13 cellular contexts compared by ENCODE assay signal in the genomic region with DNA sequence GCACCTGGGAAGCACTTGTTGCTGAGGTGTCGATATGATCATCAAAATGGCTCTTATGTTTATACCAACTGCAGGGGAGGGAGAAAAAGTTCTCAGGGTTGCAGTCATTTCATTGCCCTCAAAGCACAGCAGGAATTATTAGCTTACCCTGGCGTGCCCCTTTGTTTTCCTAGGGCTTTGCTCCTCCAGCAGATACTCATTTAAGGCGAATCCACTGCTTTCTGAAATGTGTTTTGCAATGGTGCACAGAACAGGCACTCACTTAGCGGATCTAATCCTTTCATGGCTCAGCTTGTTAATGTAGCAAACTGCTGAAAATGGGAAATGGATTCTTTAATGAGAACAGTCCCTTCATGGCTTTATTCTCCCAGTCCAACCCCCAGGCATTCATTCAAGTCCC.
"Had no signal": no experiment of that assay in that cellular context is flagged by ENCODE, and none has a peak within 500 bp of the region (broad histone marks: within the 10 kb centered on the region; RNA-seq: fewer than 3 reads in every experiment).

No MANE protein-coding gene starts in this region.

- H3K4me3 Mint-ChIP-seq: activated CD8-positive, alpha-beta memory T cell treated with anti-CD3 and anti-CD28 coated beads, Interleukin-2, amount 10 ng/mL, durations not matched to agents 7 days and 5 days; activated naive CD8-positive, alpha-beta T cell treated with anti-CD3 and anti-CD28 coated beads for 36 hours; dendritic cell treated with granulocyte-macrophage colony-stimulating factor and Interleukin-4, amounts not matched to agents 40 ng/mL and 50 ng/mL, for 4 days had no signal

- H3K27ac Mint-ChIP-seq: activated CD8-positive, alpha-beta memory T cell treated with anti-CD3 and anti-CD28 coated beads, Interleukin-2, amount 10 ng/mL, durations not matched to agents 7 days and 5 days; activated naive CD8-positive, alpha-beta T cell treated with anti-CD3 and anti-CD28 coated beads for 36 hours; dendritic cell treated with granulocyte-macrophage colony-stimulating factor and Interleukin-4, amounts not matched to agents 40 ng/mL and 50 ng/mL, for 4 days had no signal

- DNase-seq: activated CD4-positive, alpha-beta T cell treated with anti-CD3 and anti-CD28 coated beads, Interleukin-2, amount 50 U/mL, for 4 hours; activated CD8-positive, alpha-beta memory T cell treated with anti-CD3 and anti-CD28 coated beads, Interleukin-2, amount 10 ng/mL, durations not matched to agents 7 days and 5 days; activated gamma-delta T cell treated with Interleukin-2 at 50 U/mL for 16 hours; activated naive CD8-positive, alpha-beta T cell treated with anti-CD3 and anti-CD28 coated beads for 36 hours; activated T-cell treated with anti-CD3 and anti-CD28 coated beads, Interleukin-2, amount 50 U/mL, for 48 hours; anterior cingulate cortex; cerebellar nuclear complex; erythroblast; hippocampal formation; stimulated activated CD4-positive, alpha-beta T cell treated with anti-CD3 and anti-CD28 coated beads, Interleukin-4, amount 100 ng/mL, for 4 hours; uterus had no signal

- H3K4me1 ChIP-seq: uterus had no signal

- H3K9me3 ChIP-seq: neutrophil, uterus had no signal

- H3K36me3 Mint-ChIP-seq: activated CD8-positive, alpha-beta memory T cell treated with anti-CD3 and anti-CD28 coated beads, Interleukin-2, amount 10 ng/mL, durations not matched to agents 7 days and 5 days; activated naive CD8-positive, alpha-beta T cell treated with anti-CD3 and anti-CD28 coated beads for 36 hours had no signal

- H3K27me3 ChIP-seq: uterus had no signal

- H3K4me3 ChIP-seq: uterus had no signal

- H3K36me3 ChIP-seq: neutrophil, uterus had no signal

- H3K9me3 Mint-ChIP-seq: activated naive CD8-positive, alpha-beta T cell treated with anti-CD3 and anti-CD28 coated beads for 36 hours; dendritic cell treated with granulocyte-macrophage colony-stimulating factor and Interleukin-4, amounts not matched to agents 40 ng/mL and 50 ng/mL, for 4 days had no signal

- H3K4me1 Mint-ChIP-seq: activated CD8-positive, alpha-beta memory T cell treated with anti-CD3 and anti-CD28 coated beads, Interleukin-2, amount 10 ng/mL, durations not matched to agents 7 days and 5 days; activated naive CD8-positive, alpha-beta T cell treated with anti-CD3 and anti-CD28 coated beads for 36 hours had no signal

- ATAC-seq: activated CD8-positive, alpha-beta memory T cell treated with anti-CD3 and anti-CD28 coated beads, Interleukin-2, amount 10 ng/mL, durations not matched to agents 7 days and 5 days had no signal

- H3K27ac ChIP-seq: neutrophil, uterus had no signal
